ENCODE assay signal across 18 cellular contexts in genomic region chr9:124511426-124511840, GRCh38. TPM values are rescaled to one million over a fixed set of nuclear protein-coding genes. Genes with fewer than 3 reads are reported as not detected.
A peak's percentile ranks its signal among the peaks of the same experiment; 100 is the strongest.
DNase-seq lines count a peak whose midpoint lies in the region; ATAC-seq, FAIRE-seq and TF ChIP-seq lines count a peak whose summit lies in the region.
"Had no signal": no experiment of that assay in that cellular context is flagged by ENCODE, and none has a peak within 500 bp of the region (broad histone marks: within the 10 kb centered on the region; RNA-seq: fewer than 3 reads in every experiment).

No MANE protein-coding gene starts in this region.

- H3K4me2 ChIP-seq in H1 (ENCODE audit: insufficient read depth in 1 of 2, low read depth in 2 of 2, low read length in 2 of 2) = no peak overlapping the region
- no peak overlapping the region for H3K4me2 ChIP-seq in neuronal stem cell (ENCODE audit: insufficient read depth, low read length, poor library complexity, severe bottlenecking)

- CTCF ChIA-PET in H1 (lab: Charles Lee; ENCODE audit: partially characterized antibody) = interaction anchor here (0.8 to 19.2 kb wide), 8 partner anchors 12 to 341 kb away, joined by 3 to 234 read pairs (median 4); no protein-coding TSS in a partner anchor

- DNase-seq in GM12891 (ENCODE audit: insufficient read length, low spot score) (peak; percentile 10), NT2/D1 (ENCODE audit: low read depth, low spot score) (peak; percentile 20), H1 (ENCODE audit: low read depth in 1 of 2, low spot score in 2 of 2) (peak in 1 of 2 experiments; percentile 63), neuronal stem cell (ENCODE audit: low spot score) (no peak), foreskin fibroblast (no peak), esophagus squamous epithelium (lab: John Stamatoyannopoulos, UW) (no peak), left cardiac atrium (no peak)
- DNase-seq: amygdala, left lung, NCI-H1092, SJCRH30 had no signal

- no peaks in the 10 kb centered on the region for H4K20me1 ChIP-seq in H1 (replicated peaks in 1 of 2; ENCODE audit: control insufficient read depth in 1 of 2, insufficient read depth in 2 of 2, low read length in 2 of 2)

- H3K27ac ChIP-seq in H1 (ENCODE audit: low read depth, low read length) (no peak overlapping the region), neuronal stem cell (replicated peaks; ENCODE audit: low read length) (no peak overlapping the region), esophagus squamous epithelium (no peak overlapping the region)
- H3K27ac ChIP-seq: left lung, SJCRH30 had no signal

- TF ChIP-seq POLR2A in GM12891 (IDR thresholded peaks at IDR 0.05; ENCODE audit: low read depth, low read length) = no peak
- TF ChIP-seq POLR2A in H1 (IDR thresholded peaks at IDR 0.05; ENCODE audit: control extremely low read depth in 1 of 2, low read depth in 2 of 2, low read length in 2 of 2) = no peak
- TF ChIP-seq POLR2A in esophagus squamous epithelium (IDR thresholded peaks at IDR 0.05) = no peak

- no peaks in the 10 kb centered on the region for H3K36me3 ChIP-seq in NT2/D1 (ENCODE audit: insufficient read depth, insufficient read length, low read length)
- no peaks in the 10 kb centered on the region for H3K36me3 ChIP-seq in H1 (ENCODE audit: control insufficient read depth in 2 of 4, insufficient read depth in 4 of 4, low read length in 3 of 4)
- no peaks in the 10 kb centered on the region for H3K36me3 ChIP-seq in neuronal stem cell (replicated peaks in 1 of 2; ENCODE audit: control insufficient read depth in 2 of 2, insufficient read depth in 2 of 2, low read length in 2 of 2)
- no peaks in the 10 kb centered on the region for H3K36me3 ChIP-seq in esophagus squamous epithelium
- H3K36me3 ChIP-seq: left lung, SJCRH30 had no signal

- no peak overlapping the region for H4K91ac ChIP-seq in H1 (replicated peaks; ENCODE audit: insufficient read length, low read length)
- no peak overlapping the region for H4K91ac ChIP-seq in neuronal stem cell (ENCODE audit: low read depth, low read length, poor library complexity)

- H2BK12ac ChIP-seq in H1 (ENCODE audit: low read depth, low read length) (no peak overlapping the region), neuronal stem cell (ENCODE audit: low read length) (no peak overlapping the region)

- H3K9ac ChIP-seq in NT2/D1 (ENCODE audit: insufficient read length, low read depth) (peak overlapping the region; percentile 4), H1 (replicated peaks in 1 of 4; ENCODE audit: extremely low read depth in 1 of 4, low read depth in 3 of 4, low read length in 3 of 4) (no peak overlapping the region), neuronal stem cell (ENCODE audit: low read depth, low read length, poor library complexity) (no peak overlapping the region)

- H3K9me3 ChIP-seq in NT2/D1 (ENCODE audit: insufficient read depth, low read length) (no peaks in the 10 kb centered on the region), H1 (ENCODE audit: insufficient read depth in 2 of 2, low read depth in 1 of 2, low read length in 1 of 2) (no peaks in the 10 kb centered on the region), neuronal stem cell (replicated peaks in 1 of 2; ENCODE audit: control insufficient read depth in 2 of 2, insufficient read depth in 1 of 2, low read depth in 1 of 2, low read length in 2 of 2) (no peaks in the 10 kb centered on the region), esophagus squamous epithelium (no peaks in the 10 kb centered on the region)
- H3K9me3 ChIP-seq: left lung, SJCRH30 had no signal

- H3K4ac ChIP-seq in H1 (replicated peaks; ENCODE audit: insufficient read length, low read depth, low read length) (no peak overlapping the region), neuronal stem cell (ENCODE audit: low read length) (no peak overlapping the region)

- no peak overlapping the region; the same call in 1 of the 2 replicates for H2BK5ac ChIP-seq in H1 (ENCODE audit: low read depth, low read length)
- H2BK5ac ChIP-seq in neuronal stem cell (ENCODE audit: low read length) = no peak overlapping the region

- FAIRE-seq in GM12891 (lab: Jason Lieb, UNC) = no peak
- FAIRE-seq in H1 (lab: Jason Lieb, UNC) = no peak
- FAIRE-seq: colon, GM19239 had no signal

- H2BK120ac ChIP-seq in H1 (replicated peaks; ENCODE audit: low read depth, low read length) (no peak overlapping the region), neuronal stem cell (ENCODE audit: low read depth, low read length) (no peak overlapping the region)

- H2AK5ac ChIP-seq in H1 (ENCODE audit: low read depth, low read length) = no peak overlapping the region
- no peak overlapping the region for H2AK5ac ChIP-seq in neuronal stem cell (ENCODE audit: low read depth, low read length)

- H3K4me1 ChIP-seq in NT2/D1 (ENCODE audit: insufficient read depth, insufficient read length) = peaks cover 22% of the 10 kb centered on the region
- H3K4me1 ChIP-seq in H1 (replicated peaks in 1 of 4; ENCODE audit: control insufficient read depth in 3 of 4, insufficient read depth in 4 of 4, low read length in 3 of 4) = peaks cover 0 to 18% (median 4%) of the 10 kb centered on the region in 4 experiments; a peak in 6 of 7 replicates
- peaks cover under 1 to 21% of the 10 kb centered on the region in 2 donors for H3K4me1 ChIP-seq in neuronal stem cell (ENCODE audit: control insufficient read depth in 2 of 2, insufficient read depth in 1 of 2, low read depth in 1 of 2, low read length in 2 of 2)
- H3K4me1 ChIP-seq in esophagus squamous epithelium = no peaks in the 10 kb centered on the region
- H3K4me1 ChIP-seq: SJCRH30 had no signal

- peak; percentile 50 to 61 for TF ChIP-seq RAD21 in H1 (IDR thresholded peaks at IDR 0.05 in 1 of 2, conservative IDR thresholded peaks at IDR 0.05 in 1 of 2; ENCODE audit: low read depth in 2 of 2, low read length in 2 of 2)

- no peak for ATAC-seq in HG02571 (IDR thresholded peaks at IDR 0.05; ENCODE audit: unreplicated experiment)
- ATAC-seq in left cardiac atrium = no peak
- ATAC-seq: left lung had no signal

- H4K8ac ChIP-seq in H1 (ENCODE audit: extremely low read depth, insufficient read depth, low read length) (peak overlapping the region; percentile 74; the same call in 1 of the 2 replicates), neuronal stem cell (ENCODE audit: low read depth, low read length) (no peak overlapping the region)

- H4K5ac ChIP-seq in H1 (ENCODE audit: insufficient read length, low read depth, low read length) = no peak overlapping the region

- 72% methylated on average over 6 of the region's 6 CpGs; no CpG with 5 or more reads in 1 of the 2 experiments for WGBS in H1 (ENCODE audit: extremely low coverage in 1 of 2, insufficient coverage in 1 of 2, insufficient read length in 1 of 2, insufficient replicate concordance in 2 of 2, low coverage in 1 of 2, low lambda C conversion rate in 2 of 2, missing lambda C conversion rate in 1 of 2), 2 experiments
- no CpG with 5 or more reads among the region's 6 CpGs for WGBS in neuronal stem cell (ENCODE audit: extremely low coverage in 2 of 2, insufficient read length in 2 of 2, insufficient replicate concordance in 1 of 2), 2 donors
- 50% methylated on average over 2 of the region's 6 CpGs; no CpG with 5 or more reads in 1 of the 2 donors for WGBS in esophagus squamous epithelium, 2 donors

- H3K56ac ChIP-seq in H1 (replicated peaks; ENCODE audit: insufficient read length, low read depth, low read length) = no peak overlapping the region

- H3K79me1 ChIP-seq in H1 (ENCODE audit: low read depth, low read length) (no peaks in the 10 kb centered on the region), neuronal stem cell (ENCODE audit: low read depth, low read length) (no peaks in the 10 kb centered on the region)

- no peak overlapping the region for H3K23ac ChIP-seq in H1 (ENCODE audit: insufficient read length)
- peak overlapping the region; percentile 69 for H3K23ac ChIP-seq in neuronal stem cell (ENCODE audit: low read depth, low read length, poor library complexity)

- H3K18ac ChIP-seq in H1 (ENCODE audit: extremely low read depth, low read length) = no peak overlapping the region
- H3K18ac ChIP-seq in neuronal stem cell (ENCODE audit: low read length) = no peak overlapping the region

- H3K14ac ChIP-seq in H1 (ENCODE audit: insufficient read length) = no peak overlapping the region
- no peak overlapping the region for H3K14ac ChIP-seq in neuronal stem cell (ENCODE audit: low read length)

- no peaks in the 10 kb centered on the region for H3K27me3 ChIP-seq in NT2/D1 (ENCODE audit: insufficient read depth, insufficient read length)
- peaks cover 0 to 4% (median 2%) of the 10 kb centered on the region in 4 experiments; a peak in 1 of 7 replicates for H3K27me3 ChIP-seq in H1 (replicated peaks in 1 of 4; ENCODE audit: control insufficient read depth in 3 of 4, extremely low read depth in 1 of 4, insufficient read depth in 3 of 4, low read length in 3 of 4)
- H3K27me3 ChIP-seq in neuronal stem cell (ENCODE audit: control insufficient read depth in 3 of 3, insufficient read depth in 3 of 3, low read depth in 1 of 3, low read length in 3 of 3) = peaks cover 0 to 17% (median 0%) of the 10 kb centered on the region in 3 experiments
- peaks cover 0 to 19% (median 0%) of the 10 kb centered on the region in 4 donors for H3K27me3 ChIP-seq in esophagus squamous epithelium
- H3K27me3 ChIP-seq: SJCRH30 had no signal

- no peak for TF ChIP-seq EP300 in H1 (IDR thresholded peaks at IDR 0.05; ENCODE audit: borderline replicate concordance in 1 of 2, low read depth in 2 of 2, low read length in 2 of 2)

- POLR2A ChIA-PET in H1 (lab: Charles Lee; ENCODE audit: partially characterized antibody) = interaction anchor here (0.8 to 1.5 kb wide), 3 partner anchors 11 to 83 kb away, joined by 3 to 5 read pairs (median 4); no protein-coding TSS in a partner anchor

- intact Hi-C loops in esophagus squamous epithelium (cut with DNase I) (no loop called here), left cardiac atrium (cut with DNase I) (no loop called here)

- no peak overlapping the region for H2AFZ ChIP-seq in H1 (ENCODE audit: low read length)
- H2AFZ ChIP-seq in neuronal stem cell (ENCODE audit: low read length) = peak overlapping the region; percentile 79

- no peaks in the 10 kb centered on the region for H3K23me2 ChIP-seq in H1 (ENCODE audit: low read depth, low read length)

- no peak overlapping the region for H2BK20ac ChIP-seq in H1 (ENCODE audit: low read length)

- H3K4me3 ChIP-seq in NT2/D1 (ENCODE audit: insufficient read length, low read depth) (no peak overlapping the region), H1 (ENCODE audit: extremely low read depth in 1 of 4, insufficient read depth in 2 of 4, low read depth in 3 of 4, low read length in 4 of 4) (no peak overlapping the region), neuronal stem cell (ENCODE audit: low read length in 2 of 2) (no peak overlapping the region), foreskin fibroblast (ENCODE audit: low read depth in 1 of 2, low read length in 2 of 2) (no peak overlapping the region), esophagus squamous epithelium (no peak overlapping the region)
- H3K4me3 ChIP-seq: left lung, SJCRH30 had no signal

- TF ChIP-seq CTCF in H1 (IDR thresholded peaks at IDR 0.05; ENCODE audit: control extremely low read depth in 1 of 3, insufficient read depth in 1 of 3, low read depth in 1 of 3, low read length in 3 of 3) (peak in 2 of 3 experiments; percentile 24 to 45; a peak in 2 of 4 replicates), foreskin fibroblast (IDR thresholded peaks at IDR 0.05; ENCODE audit: low read depth, low read length) (no peak), esophagus squamous epithelium (IDR thresholded peaks at IDR 0.05) (no peak)

- H3K79me2 ChIP-seq in H1 (ENCODE audit: control insufficient read depth in 1 of 2, insufficient read depth in 2 of 2, low read length in 2 of 2) = no peaks in the 10 kb centered on the region

- H2BK15ac ChIP-seq in H1 (ENCODE audit: low read length) = no peak overlapping the region
- H2BK15ac ChIP-seq in neuronal stem cell (ENCODE audit: low read length) = no peak overlapping the region

RNA-seq across cellular contexts. Expression of gene NR5A1, which starts 4.2 kb away (rescaled TPM):
- polyA plus RNA-seq in GM12891 (2012; ENCODE audit: low read depth, missing spikeins) = 0.26 TPM
- total RNA-seq in H1 (2021; fragmentation: NEBNext Ultra II Directional; extraction: Animal tissue kit (Norgen Biotek cat#: 25700)) = 0.42 and 0.58 TPM in 2 replicates
- 0.29 and 0.74 TPM in 2 replicates for polyA plus RNA-seq in H1 (2011; rRNA removed)
- polyA plus RNA-seq in H1 (2011; cell fraction: cytosol; rRNA removed) = 0.34 TPM
- polyA plus RNA-seq in H1 (2011; cell fraction: nucleus; rRNA removed) = 0.37 TPM
- polyA plus RNA-seq in H1 (2012, experiment 1 of 2) = 0.27 to 0.74 TPM (median 0.45 TPM) in 3 of 4 replicates, not detected in the other
- polyA plus RNA-seq in H1 (2012, experiment 2 of 2) = 0.16 TPM
- polyA plus RNA-seq in H1 (2013, experiment 1 of 2) = 0.22 TPM
- polyA plus RNA-seq in H1 (2013, experiment 2 of 2) = 0.17 TPM
- polyA minus RNA-seq in H1 (2011; rRNA and poly(A)+ RNA removed) = 0.47 and 0.90 TPM in 2 replicates
- not detected for polyA minus RNA-seq in H1 (2011; cell fraction: cytosol; rRNA and poly(A)+ RNA removed)
- polyA minus RNA-seq in H1 (2011; cell fraction: nucleus; rRNA and poly(A)+ RNA removed) = 0.30 TPM
- 0.33 TPM for polyA plus RNA-seq in neuronal stem cell (2013, experiment 1 of 2)
- polyA plus RNA-seq in neuronal stem cell (2013, experiment 2 of 2) = 0.30 TPM
- total RNA-seq in esophagus squamous epithelium = not detected
- total RNA-seq in left cardiac atrium = not detected
- total RNA-seq: activated T-helper 2 cell treated with anti-CD3 and anti-CD28 coated beads, Interferon-gamma antibody, Interleukin-2, Interleukin-4, amounts not matched to agents 10 μg/mL and 5 μg/mL and 100 μg/mL, durations not matched to agents 14 hours and 24 hours and 36 hours; epithelial cell of proximal tubule; SJCRH30; subcutaneous adipose tissue had no signal
- polyA plus RNA-seq: IgD-negative memory B cell had no signal

Comparison
In these comparisons a context has a peak if more than half of its experiments do, and no peak if none do; other contexts are left out.
1. DNase-seq: peak in GM12891 (single experiment) and NT2/D1 (single experiment); none in neuronal stem cell (single experiment), foreskin fibroblast (0 of 2), esophagus squamous epithelium (single experiment) and left cardiac atrium (single experiment).
2. CTCF ChIP-seq: peak in H1 (2 of 3); none in foreskin fibroblast (single experiment) and esophagus squamous epithelium (0 of 6).